In the genomic region with DNA sequence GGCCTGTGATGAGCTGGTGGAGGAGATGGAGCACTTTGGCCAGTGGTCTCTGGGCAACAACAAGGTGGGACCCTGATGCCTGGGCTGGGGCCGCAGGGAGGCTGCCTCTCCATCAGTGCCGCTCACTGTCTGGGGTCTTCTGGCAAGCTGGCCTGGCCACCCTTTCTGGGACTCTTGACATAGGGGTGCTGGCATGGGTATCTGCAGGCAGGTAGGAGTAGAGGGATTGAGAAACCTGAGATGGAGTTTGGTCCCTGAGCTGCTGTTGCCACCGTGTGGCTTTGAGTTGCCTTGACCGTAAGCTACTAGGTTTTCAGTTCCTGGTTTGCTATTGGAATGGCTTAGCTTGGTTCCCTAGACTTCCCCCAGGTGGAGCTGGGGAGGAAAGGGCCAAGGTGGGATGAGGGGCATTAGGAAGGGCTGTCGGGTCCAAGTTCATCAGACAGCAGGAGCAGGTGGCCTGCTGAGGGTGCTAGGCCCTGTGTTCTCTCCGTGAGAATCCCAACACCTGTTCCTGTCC, we compare ENCODE assay signal across 8 cellular contexts. TPM values are rescaled to one million over a fixed set of nuclear protein-coding genes. Genes with fewer than 3 reads are reported as not detected.
DNase-seq lines count a peak whose midpoint lies in the region; ATAC-seq, FAIRE-seq and TF ChIP-seq lines count a peak whose summit lies in the region.

No MANE protein-coding gene starts in this region.

- DNase-seq in A172 (ENCODE audit: low spot score) (peak; percentile 37), GM12892 (ENCODE audit: insufficient read length) (peak; percentile 55), NCI-H2171 (lab: John Stamatoyannopoulos, UW) (peak; percentile 64), iPS DF 4.7 (ENCODE audit: extremely low read depth, low spot score) (peak; percentile 90), tibial nerve (ENCODE audit: low spot score in 2 of 2) (no peak)
- DNase-seq in activated CD8-positive, alpha-beta T cell treated with anti-CD3 and anti-CD28 coated beads, Interleukin-2, amount 10 ng/mL, durations not matched to agents 7 days and 5 days = peak; percentile 27
- no peak for DNase-seq in stimulated activated CD4-positive, alpha-beta T cell treated with anti-CD3 and anti-CD28 coated beads, Interleukin-12 subunit alpha, Interleukin-12 subunit beta, amount 100 ng/mL, for 4 hours

- ATAC-seq in activated CD8-positive, alpha-beta T cell treated with anti-CD3 and anti-CD28 coated beads, Interleukin-2, amount 10 ng/mL, durations not matched to agents 7 days and 5 days = no peak
- no peak for ATAC-seq in HG02763 (IDR thresholded peaks at IDR 0.05; ENCODE audit: unreplicated experiment)

- TF ChIP-seq POLR2A in GM12892 (IDR thresholded peaks at IDR 0.05; ENCODE audit: low read depth, low read length) (no peak), tibial nerve (IDR thresholded peaks at IDR 0.05) (no peak)

- H3K27me3 Mint-ChIP-seq in activated CD8-positive, alpha-beta T cell treated with anti-CD3 and anti-CD28 coated beads, Interleukin-2, amount 10 ng/mL, durations not matched to agents 7 days and 5 days (ENCODE audit: low read depth) = no peaks in the 10 kb centered on the region

- no peak overlapping the region for H3K4me3 Mint-ChIP-seq in activated CD8-positive, alpha-beta T cell treated with anti-CD3 and anti-CD28 coated beads, Interleukin-2, amount 10 ng/mL, durations not matched to agents 7 days and 5 days

- peaks cover 7% of the 10 kb centered on the region for H3K4me1 Mint-ChIP-seq in activated CD8-positive, alpha-beta T cell treated with anti-CD3 and anti-CD28 coated beads, Interleukin-2, amount 10 ng/mL, durations not matched to agents 7 days and 5 days (ENCODE audit: low read depth)

- H3K4me1 ChIP-seq in tibial nerve = no peaks in the 10 kb centered on the region

- CTCF ChIA-PET in activated CD8-positive, alpha-beta T cell treated with anti-CD3 and anti-CD28 coated beads, Interleukin-2, amount 10 ng/mL, durations not matched to agents 7 days and 5 days (lab: Charles Lee) = interaction anchor here (0.8 to 2.1 kb wide), 5 partner anchors 12 to 131 kb away, joined by 3 to 9 read pairs (median 4); a partner anchor contains a TSS

- no peak for TF ChIP-seq EP300 in tibial nerve (IDR thresholded peaks at IDR 0.05)

- no peak overlapping the region for H3K27ac Mint-ChIP-seq in activated CD8-positive, alpha-beta T cell treated with anti-CD3 and anti-CD28 coated beads, Interleukin-2, amount 10 ng/mL, durations not matched to agents 7 days and 5 days

- H3K9me3 Mint-ChIP-seq in activated CD8-positive, alpha-beta T cell treated with anti-CD3 and anti-CD28 coated beads, Interleukin-2, amount 10 ng/mL, durations not matched to agents 7 days and 5 days (ENCODE audit: insufficient read depth) = no peaks in the 10 kb centered on the region

- no peaks in the 10 kb centered on the region for H3K9me3 ChIP-seq in tibial nerve

- H3K36me3 ChIP-seq in tibial nerve = peaks cover 0 to 91% (median 12%) of the 10 kb centered on the region in 3 donors

- TF ChIP-seq CTCF in tibial nerve (IDR thresholded peaks at IDR 0.05) = peak in 3 of 5 experiments; percentile 17 to 33 (median 32)

- peaks cover 6% of the 10 kb centered on the region for H3K36me3 Mint-ChIP-seq in activated CD8-positive, alpha-beta T cell treated with anti-CD3 and anti-CD28 coated beads, Interleukin-2, amount 10 ng/mL, durations not matched to agents 7 days and 5 days (ENCODE audit: low read depth)

- WGBS in tibial nerve, 2 donors = 43 to 55% methylated on average over 6 of the region's 6 CpGs

- no peak overlapping the region for H3K27ac ChIP-seq in tibial nerve

- POLR2A ChIA-PET in activated CD8-positive, alpha-beta T cell treated with anti-CD3 and anti-CD28 coated beads, Interleukin-2, amount 10 ng/mL, durations not matched to agents 7 days and 5 days (lab: Charles Lee) = interaction anchor here (1.1 to 4.6 kb wide), 2 partner anchors 13 to 58 kb away, joined by 5 to 54 read pairs; a partner anchor contains a TSS

- no peaks in the 10 kb centered on the region for H3K27me3 ChIP-seq in tibial nerve

- FAIRE-seq in GM12892 (lab: Jason Lieb, UNC) = peak; percentile 36

- H3K4me3 ChIP-seq in tibial nerve = no peak overlapping the region

RNA-seq across cellular contexts. Expression of a gene that starts 13.2 kb away (rescaled TPM):
- total RNA-seq in A172 (2014; rRNA removed; shearing (Covaris generic)) = 51.1 and 52.2 TPM in 2 replicates
- polyA plus RNA-seq in GM12892 (2012; ENCODE audit: missing spikeins) = 23.2 TPM
- 10 to 100 TPM; 55.1 to 60.4 TPM for total RNA-seq in activated CD8-positive, alpha-beta T cell treated with anti-CD3 and anti-CD28 coated beads, Interleukin-2, amount 10 ng/mL, durations not matched to agents 7 days and 5 days
- 10 to 100 TPM; 53.8 to 71.6 (median 58.7) TPM for total RNA-seq in tibial nerve

RNA-seq across cellular contexts. Expression of a gene that starts 32.6 kb away (rescaled TPM):
- 58.0 and 68.4 TPM in 2 replicates for total RNA-seq in A172 (2014; rRNA removed; shearing (Covaris generic))
- polyA plus RNA-seq in GM12892 (2012; ENCODE audit: missing spikeins) = 30.5 TPM
- 10 to 100 TPM; 25.0 to 26.1 TPM for total RNA-seq in activated CD8-positive, alpha-beta T cell treated with anti-CD3 and anti-CD28 coated beads, Interleukin-2, amount 10 ng/mL, durations not matched to agents 7 days and 5 days
- 10 to 100 TPM; 52.8 to 87.9 (median 64.0) TPM for total RNA-seq in tibial nerve

RNA-seq across cellular contexts. Expression of a gene that starts 40.9 kb away (rescaled TPM):
- 37.5 and 42.5 TPM in 2 replicates for total RNA-seq in A172 (2014; rRNA removed; shearing (Covaris generic))
- polyA plus RNA-seq in GM12892 (2012; ENCODE audit: missing spikeins) = 16.6 TPM
- total RNA-seq in activated CD8-positive, alpha-beta T cell treated with anti-CD3 and anti-CD28 coated beads, Interleukin-2, amount 10 ng/mL, durations not matched to agents 7 days and 5 days = 10 to 100 TPM; 37.4 to 39.7 TPM
- total RNA-seq in tibial nerve = 10 to 100 TPM; 50.0 to 73.7 (median 55.6) TPM

RNA-seq across cellular contexts. Expression of a gene that starts 52.2 kb away (rescaled TPM):
- 22.8 and 41.6 TPM in 2 replicates for total RNA-seq in A172 (2014; rRNA removed; shearing (Covaris generic))
- polyA plus RNA-seq in GM12892 (2012; ENCODE audit: missing spikeins) = 24.8 TPM
- total RNA-seq in activated CD8-positive, alpha-beta T cell treated with anti-CD3 and anti-CD28 coated beads, Interleukin-2, amount 10 ng/mL, durations not matched to agents 7 days and 5 days = 10 to 100 TPM; 34.7 to 37.4 TPM
- total RNA-seq in tibial nerve = 10 to 100 TPM; 53.3 to 95.4 (median 67.1) TPM

Comparison
In these comparisons a context has a peak if more than half of its experiments do, and no peak if none do; other contexts are left out.
1. DNase-seq: peak in A172 (single experiment), GM12892 (single experiment), NCI-H2171 (single experiment), activated CD8-positive, alpha-beta T cell treated with anti-CD3 and anti-CD28 coated beads, Interleukin-2, amount 10 ng/mL, durations not matched to agents 7 days and 5 days (single experiment) and iPS DF 4.7 (single experiment); none in tibial nerve (0 of 2) and stimulated activated CD4-positive, alpha-beta T cell treated with anti-CD3 and anti-CD28 coated beads, Interleukin-12 subunit alpha, Interleukin-12 subunit beta, amount 100 ng/mL, for 4 hours (single experiment).